In genomic region chr3:197791120-197792018, GRCh38 we compare ENCODE assay signal across 8 cellular contexts.
DNase-seq lines count a peak whose midpoint lies in the region; ATAC-seq lines count a peak whose summit lies in the region.

Gene LRCH3, plus strand, starts transcription at chr3:197791254. Its CDS starts 25 bp downstream, at chr3:197791279.

- ATAC-seq in GM19025 (IDR thresholded peaks at IDR 0.05; ENCODE audit: low read depth, unreplicated experiment): peak; percentile 84
- ATAC-seq in HG03196 (IDR thresholded peaks at IDR 0.05; ENCODE audit: unreplicated experiment): peak; percentile 77

- DNase-seq in AG20443 (ENCODE audit: low spot score) (peak; percentile 99), NCI-H510A (lab: John Stamatoyannopoulos, UW) (peak; percentile 80), kidney tubule cell (ENCODE audit: low spot score) (peak; percentile 82)
- peak; percentile 87 for DNase-seq in activated CD4-positive, alpha-beta T cell treated with anti-CD3 and anti-CD28 coated beads for 48 hours
- DNase-seq in stimulated activated CD4-positive, alpha-beta T cell treated with anti-CD3 and anti-CD28 coated beads, Interleukin-1b, Interleukin-23, amount 100 ng/mL, for 1 hour (ENCODE audit: low read depth in 2 of 2): peak; percentile 63 to 64

- H3K27ac ChIP-seq in cingulate gyrus (ENCODE audit: low read depth, low read length): peak within 1 kb of the TSS; percentile 88

Comparison
In these comparisons a context has a peak if more than half of its experiments do, and no peak if none do; other contexts are left out.
1. Peak in every context shown above with its lines: DNase-seq, ATAC-seq and H3K27ac ChIP-seq.